In the genomic region with DNA sequence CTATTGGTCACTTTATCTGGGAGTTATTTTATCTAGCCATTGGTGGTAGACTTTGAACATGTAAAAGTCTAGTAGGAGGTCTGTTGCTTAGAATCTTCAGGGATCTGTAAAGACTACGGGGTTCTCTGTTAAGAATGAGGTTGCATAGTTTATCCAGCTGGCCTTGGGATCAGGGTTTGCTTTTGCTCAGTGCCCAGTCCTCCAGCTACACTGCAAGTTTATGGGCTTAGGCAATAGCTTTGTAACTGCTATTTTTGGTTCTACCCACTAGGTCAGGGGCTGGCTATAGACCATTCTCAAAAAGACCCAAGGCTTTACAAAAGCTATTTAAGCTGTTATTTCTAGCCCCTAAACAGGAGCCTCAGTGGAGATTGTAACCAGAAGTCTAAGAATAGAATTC, we compare ENCODE assay signal across 10 cellular contexts. TPM values are rescaled to one million over a fixed set of nuclear protein-coding genes. Genes with fewer than 3 reads are reported as not detected.
DNase-seq lines count a peak whose midpoint lies in the region; ATAC-seq and TF ChIP-seq lines count a peak whose summit lies in the region.
"Had no signal": no experiment of that assay in that cellular context is flagged by ENCODE, and none has a peak within 500 bp of the region (broad histone marks: within the 10 kb centered on the region; RNA-seq: fewer than 3 reads in every experiment).

No MANE protein-coding gene starts in this region.

- H3K4me3 ChIP-seq in cardiac fibroblast (replicated peaks in 1 of 2; ENCODE audit: low read depth in 2 of 2, low read length in 2 of 2): no peak overlapping the region

- H3K36me3 Mint-ChIP-seq in immature natural killer cell: peaks cover 0 to 6% (median 3%) of the 10 kb centered on the region in 3 donors

- no peaks in the 10 kb centered on the region for H3K27me3 Mint-ChIP-seq in immature natural killer cell (ENCODE audit: low read depth in 3 of 3)

- no peaks in the 10 kb centered on the region for H3K9me3 Mint-ChIP-seq in immature natural killer cell

- peaks cover 53 to 93% of the 10 kb centered on the region in 2 donors for H3K4me1 Mint-ChIP-seq in immature natural killer cell

- peak overlapping the region in 1 of 5 donors; percentile 0 for H3K4me3 Mint-ChIP-seq in immature natural killer cell

- no peak for TF ChIP-seq CTCF in cardiac fibroblast (IDR thresholded peaks at IDR 0.05; ENCODE audit: low read depth, low read length)

- intact Hi-C loops in Right ventricle myocardium inferior (cut with DNase I): no loop called here
- intact Hi-C loops in cardiac septum (cut with DNase I): no loop called here

- DNase-seq in Right ventricle myocardium inferior (ENCODE audit: missing footprints) (no peak), cardiac septum (ENCODE audit: low spot score) (no peak), cardiac fibroblast (ENCODE audit: low read depth in 2 of 2) (peak; percentile 12 to 15), immature natural killer cell (no peak), NCI-H1092 treated with DMSO at 0.1 percent for 48 hours (lab: John Stamatoyannopoulos, UW) (no peak), OCI-M1 (lab: John Stamatoyannopoulos, UW) (no peak)
- DNase-seq: NCI-H2029; stimulated activated naive CD8-positive, alpha-beta T cell treated with anti-CD3 and anti-CD28 coated beads, Interleukin-15, Interleukin-2, amounts not matched to agents 100 U/mL and 50 U/mL, for 24 hours had no signal

- peak overlapping the region in 5 of 6 donors; percentile 19 to 81 (median 64) for H3K27ac Mint-ChIP-seq in immature natural killer cell

- ATAC-seq in Right ventricle myocardium inferior: peak; percentile 83
- no peak for ATAC-seq in GM19324 (IDR thresholded peaks at IDR 0.05; ENCODE audit: low FRiP score, unreplicated experiment)
- ATAC-seq in HG03159 (IDR thresholded peaks at IDR 0.05; ENCODE audit: unreplicated experiment): no peak

RNA-seq across cellular contexts. Expression of a gene that starts 9.8 kb away (rescaled TPM):
- total RNA-seq in Right ventricle myocardium inferior (132 TPM), cardiac septum (160 TPM)
- polyA plus RNA-seq in immature natural killer cell: 10 to 100 TPM; 75.3 to 92.6 (median 86.4) TPM

Comparison
In these comparisons a context has a peak if more than half of its experiments do, and no peak if none do; other contexts are left out.
1. DNase-seq: peak in cardiac fibroblast (2 of 2); none in Right ventricle myocardium inferior (single experiment), cardiac septum (single experiment), immature natural killer cell (0 of 3), NCI-H1092 treated with DMSO at 0.1 percent for 48 hours (single experiment) and OCI-M1 (single experiment).